Comparison of ENCODE assay signal across 3 cellular contexts in the genomic region with DNA sequence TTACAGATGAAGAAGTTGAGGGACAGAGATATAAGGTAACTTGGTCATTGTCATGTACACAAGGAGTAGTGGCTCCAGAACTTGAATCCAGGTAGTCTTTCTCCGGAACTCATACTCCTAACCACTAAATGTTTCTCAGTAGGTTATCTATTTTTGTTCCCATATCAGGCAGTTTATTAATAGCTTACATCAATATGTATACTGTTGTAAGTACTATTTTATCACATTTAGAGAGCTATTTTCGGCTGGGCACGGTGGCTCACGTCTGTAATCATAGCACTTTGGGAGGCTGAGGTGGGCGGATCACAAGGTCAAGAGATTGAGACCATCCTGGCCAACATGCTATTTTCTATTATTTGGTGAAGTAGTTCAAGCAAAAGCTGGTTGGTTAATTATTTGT.
"Had no signal": no experiment of that assay in that cellular context is flagged by ENCODE, and none has a peak within 500 bp of the region (broad histone marks: within the 10 kb centered on the region; RNA-seq: fewer than 3 reads in every experiment).

No MANE protein-coding gene starts in this region.

- H3K4me3 ChIP-seq: GM12878 had no signal

- DNase-seq: GDM1, GF-D8 had no signal

- ATAC-seq: GM12878 had no signal
